Comparison of ENCODE assay signal across 12 cellular contexts in genomic region chr20:62832951-62833391, GRCh38. TPM values are rescaled to one million over a fixed set of nuclear protein-coding genes. Genes with fewer than 3 reads are reported as not detected.
DNase-seq lines count a peak whose midpoint lies in the region; ATAC-seq and TF ChIP-seq lines count a peak whose summit lies in the region.
"Had no signal": no experiment of that assay in that cellular context is flagged by ENCODE, and none has a peak within 500 bp of the region (broad histone marks: within the 10 kb centered on the region; RNA-seq: fewer than 3 reads in every experiment).

No MANE protein-coding gene starts in this region.

- H3K9me3 ChIP-seq in HAP-1 = no peaks in the 10 kb centered on the region

- peaks cover 19% of the 10 kb centered on the region for H3K4me1 Mint-ChIP-seq in memory B cell

- POLR2A ChIA-PET in RWPE1 (lab: Yijun Ruan, JAX; ENCODE audit: low non-redundant PET) = interaction anchor here (0.6 kb wide), 1 partner anchor 1023 kb away, joined by 3 read pairs; no protein-coding TSS in a partner anchor

- H3K36me3 Mint-ChIP-seq in memory B cell = no peaks in the 10 kb centered on the region
- H3K36me3 Mint-ChIP-seq: naive thymus-derived CD8-positive, alpha-beta T cell had no signal

- peak overlapping the region; percentile 71 for H3K27ac ChIP-seq in RWPE1

- peak overlapping the region; percentile 87 for H3K4me3 Mint-ChIP-seq in memory B cell

- ATAC-seq in memory B cell (ENCODE audit: low read depth) = peak; percentile 36

- in situ Hi-C loops in HAP-1 (cut with MboI; ENCODE audit: low sequenced_read_pairs) = no loop called here

- H3K9me3 Mint-ChIP-seq in memory B cell = no peaks in the 10 kb centered on the region
- H3K9me3 Mint-ChIP-seq: naive thymus-derived CD8-positive, alpha-beta T cell had no signal

- peaks cover 13% of the 10 kb centered on the region for H3K4me1 ChIP-seq in HAP-1

- H3K4me3 ChIP-seq in GM06990 (replicated peaks; ENCODE audit: low read depth, low read length) (no peak overlapping the region), HAP-1 (peak overlapping the region; percentile 24)

- H3K36me3 ChIP-seq in GM06990 (ENCODE audit: control insufficient read depth, insufficient read depth, low read length) (no peaks in the 10 kb centered on the region), HAP-1 (replicated peaks) (no peaks in the 10 kb centered on the region)

- TF ChIP-seq CTCF in GM06990 (IDR thresholded peaks at IDR 0.05; ENCODE audit: insufficient read depth, low read length, poor library complexity, severe bottlenecking) (no peak), RWPE1 (conservative IDR thresholded peaks at IDR 0.05; ENCODE audit: low read depth) (no peak)

- peak overlapping the region; percentile 94 for H3K27ac Mint-ChIP-seq in memory B cell

- peak; percentile 9 for DNase-seq in GM06990 (ENCODE audit: extremely low read depth, insufficient read length)
- DNase-seq in HAP-1 (ENCODE audit: low spot score in 2 of 2) = no peak
- no peak for DNase-seq in RWPE1 (ENCODE audit: low spot score)
- no peak for DNase-seq in memory B cell (ENCODE audit: low spot score in 2 of 2)
- no peak for DNase-seq in H4 (ENCODE audit: low spot score)
- no peak for DNase-seq in AML-193 (lab: John Stamatoyannopoulos, UW)
- no peak for DNase-seq in COR-L47 (lab: John Stamatoyannopoulos, UW)
- DNase-seq in NCI-H146 (lab: John Stamatoyannopoulos, UW) = no peak
- DNase-seq: activated naive CD4-positive, alpha-beta T cell treated with anti-CD3 and anti-CD28 coated beads, Interleukin-2, amount 50 U/mL, for 16 hours; NCI-H1048; T1000 had no signal

- no peaks in the 10 kb centered on the region for H3K27me3 Mint-ChIP-seq in memory B cell

- CTCF ChIA-PET in RWPE1 (lab: Yijun Ruan, JAX) = interaction anchor here (0.6 to 1.9 kb wide), 6 partner anchors 10 to 686 kb away, joined by 3 to 11 read pairs (median 4); no protein-coding TSS in a partner anchor

- H3K27me3 ChIP-seq in GM06990 (replicated peaks; ENCODE audit: control insufficient read depth, insufficient read depth, low read length) (no peaks in the 10 kb centered on the region), HAP-1 (ENCODE audit: low read depth) (no peaks in the 10 kb centered on the region)

RNA-seq across cellular contexts. Expression of gene COL9A3, which starts 16.1 kb away (rescaled TPM):
- not detected in 2 replicates for total RNA-seq in H4 (2014; rRNA removed; shearing (Covaris generic))

RNA-seq across cellular contexts. Expression of gene OGFR, which starts 28.3 kb away (rescaled TPM):
- total RNA-seq in H4 (2014; rRNA removed; shearing (Covaris generic)) = 30.9 and 43.8 TPM in 2 replicates

RNA-seq across cellular contexts. Expression of gene TCFL5, which starts 28.7 kb away (rescaled TPM):
- 10.3 and 11.7 TPM in 2 replicates for total RNA-seq in H4 (2014; rRNA removed; shearing (Covaris generic))

RNA-seq across cellular contexts. Expression of gene MRGBP, which starts 36.7 kb away (rescaled TPM):
- total RNA-seq in H4 (2014; rRNA removed; shearing (Covaris generic)) = 33.9 and 34.2 TPM in 2 replicates
